17 cellular contexts compared by ENCODE assay signal in genomic region chr14:71022939-71023338, GRCh38.
A peak's percentile ranks its signal among the peaks of the same experiment; 100 is the strongest.
DNase-seq lines count a peak whose midpoint lies in the region; ATAC-seq, FAIRE-seq and TF ChIP-seq lines count a peak whose summit lies in the region.
"Had no signal": no experiment of that assay in that cellular context is flagged by ENCODE, and none has a peak within 500 bp of the region (broad histone marks: within the 10 kb centered on the region; RNA-seq: fewer than 3 reads in every experiment).

No MANE protein-coding gene starts in this region.

- no peak overlapping the region for H3K9ac ChIP-seq in endothelial cell of umbilical vein (replicated peaks; ENCODE audit: extremely low read depth, insufficient read depth, low read length)
- H3K9ac ChIP-seq: GM23248 had no signal

- no peaks in the 10 kb centered on the region for H4K20me1 ChIP-seq in endothelial cell of umbilical vein (replicated peaks; ENCODE audit: control insufficient read depth, extremely low read depth, insufficient read depth, low read length)

- peak overlapping the region; percentile 27 for H3K27ac Mint-ChIP-seq in activated CD8-positive, alpha-beta T cell treated with anti-CD3 and anti-CD28 coated beads for 36 hours
- no peak overlapping the region for H3K27ac Mint-ChIP-seq in activated CD8-positive, alpha-beta T cell treated with anti-CD3 and anti-CD28 coated beads, Interleukin-2, amount 10 ng/mL, durations not matched to agents 7 days and 5 days
- peak overlapping the region in 5 of 8 donors; percentile 10 to 67 (median 47) for H3K27ac Mint-ChIP-seq in CD8-positive, alpha-beta memory T cell
- H3K27ac Mint-ChIP-seq in T-cell, result peak overlapping the region; percentile 3 to 44

- peaks cover 5% of the 10 kb centered on the region for H3K4me1 ChIP-seq in CD8-positive, alpha-beta memory T cell (ENCODE audit: insufficient read depth, low read length)
- peaks cover 22% of the 10 kb centered on the region for H3K4me1 ChIP-seq in endothelial cell of umbilical vein (ENCODE audit: control insufficient read depth, extremely low read depth, insufficient read depth, low read length)

- intact Hi-C loops in activated CD8-positive, alpha-beta T cell treated with anti-CD3 and anti-CD28 coated beads for 36 hours (cut with micrococcal nuclease), result no loop called here
- intact Hi-C loops in endothelial cell of umbilical vein (cut with micrococcal nuclease), result no loop called here

- H3K4me3 Mint-ChIP-seq in activated CD8-positive, alpha-beta T cell treated with anti-CD3 and anti-CD28 coated beads for 36 hours, result no peak overlapping the region
- H3K4me3 Mint-ChIP-seq in activated CD8-positive, alpha-beta T cell treated with anti-CD3 and anti-CD28 coated beads, Interleukin-2, amount 10 ng/mL, durations not matched to agents 7 days and 5 days, result no peak overlapping the region
- no peak overlapping the region for H3K4me3 Mint-ChIP-seq in CD8-positive, alpha-beta memory T cell
- no peak overlapping the region for H3K4me3 Mint-ChIP-seq in T-cell
- H3K4me3 Mint-ChIP-seq: CD14-positive monocyte had no signal

- H3K4me2 ChIP-seq in endothelial cell of umbilical vein (ENCODE audit: insufficient read depth, low read length), result peak overlapping the region; percentile 83
- H3K4me2 ChIP-seq: A549 had no signal

- POLR2A ChIA-PET in activated CD8-positive, alpha-beta T cell treated with anti-CD3 and anti-CD28 coated beads for 36 hours (lab: Charles Lee), result no interaction called here
- POLR2A ChIA-PET in activated CD8-positive, alpha-beta T cell treated with anti-CD3 and anti-CD28 coated beads, Interleukin-2, amount 10 ng/mL, durations not matched to agents 7 days and 5 days (lab: Charles Lee), result no interaction called here
- POLR2A ChIA-PET in CD8-positive, alpha-beta memory T cell (lab: Charles Lee), result no interaction called here
- POLR2A ChIA-PET in T-cell (lab: Charles Lee) (interaction anchor here in 1 of 2 donors (0.7 kb wide), 2 partner anchors 106 to 424 kb away, joined by 3 to 5 read pairs; no protein-coding TSS in a partner anchor), endothelial cell of umbilical vein (lab: Charles Lee) (no interaction called here)

- peak; percentile 58 for ATAC-seq in activated CD8-positive, alpha-beta T cell treated with anti-CD3 and anti-CD28 coated beads for 36 hours
- no peak for ATAC-seq in activated CD8-positive, alpha-beta T cell treated with anti-CD3 and anti-CD28 coated beads, Interleukin-2, amount 10 ng/mL, durations not matched to agents 7 days and 5 days
- ATAC-seq in T-cell (replicated peaks in 1 of 4), result no peak
- ATAC-seq: A549 had no signal

- peaks cover 42% of the 10 kb centered on the region for H3K36me3 Mint-ChIP-seq in activated CD8-positive, alpha-beta T cell treated with anti-CD3 and anti-CD28 coated beads for 36 hours (ENCODE audit: low read depth)
- peaks cover 53% of the 10 kb centered on the region for H3K36me3 Mint-ChIP-seq in activated CD8-positive, alpha-beta T cell treated with anti-CD3 and anti-CD28 coated beads, Interleukin-2, amount 10 ng/mL, durations not matched to agents 7 days and 5 days (ENCODE audit: low read depth)
- H3K36me3 Mint-ChIP-seq in CD8-positive, alpha-beta memory T cell, result peaks cover 30 to 76% (median 32%) of the 10 kb centered on the region in 3 donors
- peaks cover 69% of the 10 kb centered on the region for H3K36me3 Mint-ChIP-seq in T-cell

- BruUV-seq in endothelial cell of umbilical vein (replicated peaks; lab: Mats Ljungman, UMichigan), result no TSS peak

- no peaks in the 10 kb centered on the region for H3K27me3 Mint-ChIP-seq in activated CD8-positive, alpha-beta T cell treated with anti-CD3 and anti-CD28 coated beads for 36 hours
- H3K27me3 Mint-ChIP-seq in activated CD8-positive, alpha-beta T cell treated with anti-CD3 and anti-CD28 coated beads, Interleukin-2, amount 10 ng/mL, durations not matched to agents 7 days and 5 days (ENCODE audit: low read depth), result no peaks in the 10 kb centered on the region
- H3K27me3 Mint-ChIP-seq in CD8-positive, alpha-beta memory T cell, result no peaks in the 10 kb centered on the region
- no peaks in the 10 kb centered on the region for H3K27me3 Mint-ChIP-seq in T-cell

- peaks cover 20% of the 10 kb centered on the region for H3K36me3 ChIP-seq in CD8-positive, alpha-beta memory T cell (ENCODE audit: insufficient read depth, low read length)
- H3K36me3 ChIP-seq in endothelial cell of umbilical vein (ENCODE audit: control insufficient read depth in 2 of 2, extremely low read depth in 1 of 2, insufficient read depth in 2 of 2, low read length in 2 of 2), result no peaks in the 10 kb centered on the region

- H3K27me3 ChIP-seq in CD8-positive, alpha-beta memory T cell (ENCODE audit: insufficient read depth, low read length, poor library complexity, severe bottlenecking), result no peaks in the 10 kb centered on the region
- H3K27me3 ChIP-seq in endothelial cell of umbilical vein (ENCODE audit: control insufficient read depth in 2 of 2, insufficient read depth in 2 of 2, low read length in 2 of 2), result no peaks in the 10 kb centered on the region

- H3K9me3 ChIP-seq in CD8-positive, alpha-beta memory T cell (ENCODE audit: low read length), result no peaks in the 10 kb centered on the region
- H3K9me3 ChIP-seq in endothelial cell of umbilical vein (replicated peaks; ENCODE audit: control insufficient read depth, insufficient read depth, low read length), result no peaks in the 10 kb centered on the region
- H3K9me3 ChIP-seq: A549 had no signal

- no peak overlapping the region for H3K4me3 ChIP-seq in CD8-positive, alpha-beta memory T cell (ENCODE audit: low read length)
- H3K4me3 ChIP-seq in endothelial cell of umbilical vein (replicated peaks in 1 of 3; ENCODE audit: insufficient read depth in 1 of 3, low read depth in 1 of 3, low read length in 3 of 3), result no peak overlapping the region
- H3K4me3 ChIP-seq: A549, GM23248 had no signal

- H2AFZ ChIP-seq in endothelial cell of umbilical vein (ENCODE audit: low read depth, low read length), result no peak overlapping the region
- H2AFZ ChIP-seq: GM23248 had no signal

- H3K79me2 ChIP-seq in endothelial cell of umbilical vein (ENCODE audit: control insufficient read depth, insufficient read depth, low read length), result no peaks in the 10 kb centered on the region

- TF ChIP-seq CTCF in activated CD8-positive, alpha-beta T cell treated with anti-CD3 and anti-CD28 coated beads for 36 hours (IDR thresholded peaks at IDR 0.05), result no peak
- no peak for TF ChIP-seq CTCF in endothelial cell of umbilical vein (IDR thresholded peaks at IDR 0.05; ENCODE audit: extremely low read depth in 1 of 2, insufficient read depth in 1 of 2, low read depth in 1 of 2, low read length in 2 of 2)

- H3K27ac ChIP-seq in CD8-positive, alpha-beta memory T cell (ENCODE audit: low read depth, low read length), result no peak overlapping the region
- H3K27ac ChIP-seq in endothelial cell of umbilical vein (ENCODE audit: insufficient read depth, low read depth, low read length), result no peak overlapping the region
- H3K27ac ChIP-seq: A549 had no signal

- DNase-seq in activated CD8-positive, alpha-beta T cell treated with anti-CD3 and anti-CD28 coated beads for 36 hours, result no peak
- no peak for DNase-seq in activated CD8-positive, alpha-beta T cell treated with anti-CD3 and anti-CD28 coated beads, Interleukin-2, amount 10 ng/mL, durations not matched to agents 7 days and 5 days
- DNase-seq in CD8-positive, alpha-beta memory T cell, result no peak
- DNase-seq in T-cell (no peak), endothelial cell of umbilical vein (ENCODE audit: low read depth, low spot score) (no peak), NCI-H187 (lab: John Stamatoyannopoulos, UW) (no peak), UCSD-AML1 (lab: John Stamatoyannopoulos, UW; ENCODE audit: unreplicated experiment) (no peak), NCI-H1092 (lab: John Stamatoyannopoulos, UW) (no peak)
- DNase-seq: Calu3, DMS79, GM23248, MV-4-11, NCI-H1436 treated with DMSO at 0.1 percent for 48 hours, NCI-H2081 treated with DMSO at 0.1 percent for 48 hours, NCI-H524 had no signal

- dilution Hi-C loops in endothelial cell of umbilical vein (cut with MboI; ENCODE audit: extremely low pct_ligation_motif_present, low sequenced_read_pairs), result no loop called here

- CTCF ChIA-PET in activated CD8-positive, alpha-beta T cell treated with anti-CD3 and anti-CD28 coated beads for 36 hours (lab: Charles Lee), result interaction anchor here (0.6 to 2.0 kb wide), 6 partner anchors 8 to 205 kb away, joined by 3 to 5 read pairs (median 4); no protein-coding TSS in a partner anchor
- CTCF ChIA-PET in activated CD8-positive, alpha-beta T cell treated with anti-CD3 and anti-CD28 coated beads, Interleukin-2, amount 10 ng/mL, durations not matched to agents 7 days and 5 days (lab: Charles Lee), result interaction anchor here (2.1 kb wide), 1 partner anchor 205 kb away, joined by 9 read pairs; no protein-coding TSS in a partner anchor
- CTCF ChIA-PET in CD8-positive, alpha-beta memory T cell (lab: Charles Lee), result no interaction called here
- CTCF ChIA-PET in T-cell (lab: Charles Lee) (no interaction called here), endothelial cell of umbilical vein (lab: Charles Lee) (interaction anchor here (0.6 to 2.1 kb wide), 7 partner anchors 10 to 730 kb away, joined by 3 to 5 read pairs (median 5); no protein-coding TSS in a partner anchor)

- TF ChIP-seq POLR2A in endothelial cell of umbilical vein (IDR thresholded peaks at IDR 0.05; ENCODE audit: low read depth, low read length), result no peak

- no peak for FAIRE-seq in endothelial cell of umbilical vein (lab: Jason Lieb, UNC)
- FAIRE-seq: A549 had no signal

- no peaks in the 10 kb centered on the region for H3K9me1 ChIP-seq in endothelial cell of umbilical vein (replicated peaks; ENCODE audit: control insufficient read depth, extremely low read depth, insufficient read depth, low read length)

- H3K9me3 Mint-ChIP-seq in activated CD8-positive, alpha-beta T cell treated with anti-CD3 and anti-CD28 coated beads for 36 hours, result peaks cover 5% of the 10 kb centered on the region
- H3K9me3 Mint-ChIP-seq in activated CD8-positive, alpha-beta T cell treated with anti-CD3 and anti-CD28 coated beads, Interleukin-2, amount 10 ng/mL, durations not matched to agents 7 days and 5 days (ENCODE audit: insufficient read depth), result no peaks in the 10 kb centered on the region
- peaks cover 0 to 7% (median 3%) of the 10 kb centered on the region in 5 donors for H3K9me3 Mint-ChIP-seq in CD8-positive, alpha-beta memory T cell
- peaks cover 0 to 3% (median 0%) of the 10 kb centered on the region in 3 donors for H3K9me3 Mint-ChIP-seq in T-cell

- H3K4me1 Mint-ChIP-seq in activated CD8-positive, alpha-beta T cell treated with anti-CD3 and anti-CD28 coated beads for 36 hours (ENCODE audit: low read depth), result peaks cover 32% of the 10 kb centered on the region
- peaks cover 26% of the 10 kb centered on the region for H3K4me1 Mint-ChIP-seq in activated CD8-positive, alpha-beta T cell treated with anti-CD3 and anti-CD28 coated beads, Interleukin-2, amount 10 ng/mL, durations not matched to agents 7 days and 5 days (ENCODE audit: low read depth)
- H3K4me1 Mint-ChIP-seq in CD8-positive, alpha-beta memory T cell, result peaks cover 38 to 45% (median 40%) of the 10 kb centered on the region in 3 donors
- H3K4me1 Mint-ChIP-seq in T-cell, result peaks cover 27 to 30% (median 27%) of the 10 kb centered on the region in 3 donors
- H3K4me1 Mint-ChIP-seq: CD14-positive monocyte had no signal

TF ChIP-seq in endothelial cell of umbilical vein, 7 proteins besides CTCF, POLR2A, EP300 and RAD21 (continues in another document):
- TF ChIP-seq GATA2 (IDR thresholded peaks at IDR 0.05; ENCODE audit: insufficient read depth, insufficient read length, low read depth, low read length), result no peak

Comparison
In these comparisons a context has a peak if more than half of its experiments do, and no peak if none do; other contexts are left out.
1. CTCF ChIA-PET loops: an anchor here in activated CD8-positive, alpha-beta T cell treated with anti-CD3 and anti-CD28 coated beads for 36 hours (0.6 to 2.0 kb wide), activated CD8-positive, alpha-beta T cell treated with anti-CD3 and anti-CD28 coated beads, Interleukin-2, amount 10 ng/mL, durations not matched to agents 7 days and 5 days (2.1 kb wide) and endothelial cell of umbilical vein (0.6 to 2.1 kb wide); none called in CD8-positive, alpha-beta memory T cell and T-cell.